ENCODE assay signal across 1 cellular context in the genomic region with DNA sequence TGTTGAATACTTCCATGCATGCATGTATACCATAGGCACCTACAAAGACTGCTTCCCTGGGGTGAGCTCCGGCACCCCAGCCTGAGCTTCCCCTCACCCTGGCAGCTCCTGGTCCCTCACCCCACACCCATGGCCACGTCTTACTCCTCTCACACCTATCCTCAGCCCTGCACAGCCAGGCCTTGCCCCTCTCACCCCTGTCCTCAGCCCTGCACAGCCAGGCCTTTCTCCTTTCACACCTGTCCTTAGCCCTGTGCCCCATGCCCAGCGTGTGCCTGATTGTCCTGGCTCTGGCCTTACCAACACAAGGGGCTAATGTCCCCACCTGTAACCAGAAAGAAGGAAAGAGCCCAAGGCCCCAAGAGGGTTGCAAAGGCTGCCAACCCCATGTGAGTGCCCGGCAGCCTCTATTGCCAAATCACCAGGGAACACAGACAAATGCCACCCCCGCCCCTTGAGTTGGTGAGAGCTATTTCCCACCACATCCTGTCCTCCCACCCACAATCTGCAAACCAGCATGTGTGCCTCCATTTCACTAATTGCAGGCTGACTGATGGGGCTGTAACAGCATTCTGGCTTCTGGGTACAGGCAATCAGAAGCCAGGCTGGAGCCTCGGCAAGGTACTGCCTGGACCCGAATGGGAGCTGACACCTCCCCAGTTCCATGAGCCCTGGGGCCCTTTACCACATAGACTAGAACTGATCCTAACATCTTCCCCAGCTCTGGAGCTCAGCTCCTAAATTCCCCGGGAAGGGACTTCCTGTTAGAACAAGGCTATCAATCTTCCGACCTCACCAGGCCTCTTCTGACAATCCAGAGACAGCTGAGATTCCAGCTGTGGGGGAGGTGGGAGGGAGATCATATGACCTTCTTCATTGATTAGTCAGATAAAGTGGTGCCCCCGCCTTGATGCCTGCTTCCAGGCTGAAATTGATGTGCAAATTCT.
TF ChIP-seq lines count a peak whose summit lies in the region.

No MANE protein-coding gene starts in this region.

TF ChIP-seq in GM12878, 131 proteins besides CTCF, POLR2A, EP300 and RAD21:
- TF ChIP-seq NFYA (IDR thresholded peaks at IDR 0.05; ENCODE audit: borderline replicate concordance, low read depth, low read length) (no peak), WRNIP1 (IDR thresholded peaks at IDR 0.05; ENCODE audit: borderline replicate concordance, low read depth, low read length) (no peak), ESRRA (IDR thresholded peaks at IDR 0.05; ENCODE audit: low read length) (no peak), BCL11A (IDR thresholded peaks at IDR 0.05; ENCODE audit: low read depth, low read length) (no peak), HDAC6 (IDR thresholded peaks at IDR 0.05; ENCODE audit: unreplicated experiment) (no peak), CBX5 (IDR thresholded peaks at IDR 0.05; ENCODE audit: low read depth) (no peak), CBFB (IDR thresholded peaks at IDR 0.05; ENCODE audit: low read depth) (no peak), NFXL1 (IDR thresholded peaks at IDR 0.05; ENCODE audit: borderline replicate concordance) (no peak), BMI1 (IDR thresholded peaks at IDR 0.05; ENCODE audit: borderline replicate concordance) (no peak)
- TF ChIP-seq, protein P1, sequence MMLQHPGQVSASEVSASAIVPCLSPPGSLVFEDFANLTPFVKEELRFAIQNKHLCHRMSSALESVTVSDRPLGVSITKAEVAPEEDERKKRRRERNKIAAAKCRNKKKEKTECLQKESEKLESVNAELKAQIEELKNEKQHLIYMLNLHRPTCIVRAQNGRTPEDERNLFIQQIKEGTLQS (IDR thresholded peaks at IDR 0.05; ENCODE audit: borderline replicate concordance, extremely low read depth, low read depth, low read length) = no peak
TF ChIP-seq in GM12878: peak in this region for 0.
